ENCODE assay signal across 8 cellular contexts in the genomic region with DNA sequence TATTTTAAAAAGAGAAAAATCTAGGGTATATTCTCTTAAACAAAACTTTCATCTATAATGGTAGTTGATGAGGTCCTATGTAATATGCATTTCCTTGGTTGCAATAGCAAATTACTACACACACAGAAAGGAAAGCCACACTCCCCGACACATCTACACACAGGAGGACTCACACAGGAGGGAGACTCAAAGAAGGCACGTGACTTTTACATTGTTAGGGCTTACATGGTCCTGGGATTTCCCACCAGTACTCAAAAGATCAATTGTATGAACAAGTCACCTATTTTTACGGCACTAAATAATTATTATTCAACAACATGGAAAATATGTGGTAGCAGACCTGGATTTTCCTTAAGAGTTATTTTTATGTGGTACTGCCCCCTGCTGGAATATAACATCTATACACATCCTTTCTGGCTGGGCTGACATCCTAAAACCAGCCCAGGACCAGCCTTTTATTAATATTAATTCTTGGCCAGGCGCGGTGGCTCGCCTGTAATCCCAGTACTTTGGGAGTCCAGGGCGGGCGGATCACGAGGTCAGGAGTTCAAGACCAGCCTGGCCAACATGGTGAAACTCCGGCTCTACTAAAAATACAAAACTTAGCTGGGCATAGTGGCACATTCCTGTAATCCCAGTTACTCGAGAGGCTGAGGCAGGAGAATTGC. TPM values are rescaled to one million over a fixed set of nuclear protein-coding genes. Genes with fewer than 3 reads are reported as not detected.
DNase-seq lines count a peak whose midpoint lies in the region; ATAC-seq, FAIRE-seq and TF ChIP-seq lines count a peak whose summit lies in the region.

No MANE protein-coding gene starts in this region.

- DNase-seq in COR-L47 (lab: John Stamatoyannopoulos, UW) (peak; percentile 65), NCI-H1694 (lab: John Stamatoyannopoulos, UW) (peak; percentile 57), activated B cell treated with CpG ODN at 0.5 μM for 24 hours (no peak), left cardiac atrium (no peak), small intestine (peak; percentile 68), posterior vena cava (ENCODE audit: low spot score) (no peak)

- TF ChIP-seq CTCF in activated B cell treated with CpG ODN at 0.5 μM for 24 hours (IDR thresholded peaks at IDR 0.05), result no peak

- POLR2A ChIA-PET in activated B cell treated with CpG ODN at 0.5 μM for 24 hours (lab: Charles Lee), result interaction anchor here (0.6 kb wide), 1 partner anchor 11 kb away, joined by 3 read pairs; no protein-coding TSS in a partner anchor

- H3K4me1 ChIP-seq in small intestine (ENCODE audit: control insufficient read depth in 2 of 2, insufficient read depth in 1 of 2, low read depth in 1 of 2, low read length in 1 of 2), result no peaks in the 10 kb centered on the region

- CTCF ChIA-PET in activated B cell treated with CpG ODN at 0.5 μM for 24 hours (lab: Charles Lee), result interaction anchor here (1.0 to 2.8 kb wide), 4 partner anchors 379 to 385 kb away, joined by 4 to 23 read pairs (median 10); no protein-coding TSS in a partner anchor

- no peaks in the 10 kb centered on the region for H3K9me3 ChIP-seq in small intestine (ENCODE audit: control insufficient read depth, low read depth)

- H3K27ac Mint-ChIP-seq in activated B cell treated with CpG ODN at 0.5 μM for 24 hours, result no peak overlapping the region

- ATAC-seq in GM19351 (IDR thresholded peaks at IDR 0.05; ENCODE audit: unreplicated experiment) (peak; percentile 61), activated B cell treated with CpG ODN at 0.5 μM for 24 hours (ENCODE audit: low read depth) (peak; percentile 49), left cardiac atrium (peak; percentile 51 to 57), HG02623 (IDR thresholded peaks at IDR 0.05; ENCODE audit: unreplicated experiment) (no peak)

- H3K27ac ChIP-seq in small intestine (ENCODE audit: low read depth in 1 of 2, low read length in 1 of 2), result no peak overlapping the region

- intact Hi-C loops in activated B cell treated with CpG ODN at 0.5 μM for 24 hours (cut with micrococcal nuclease), result loop anchor here (1.0 kb wide), 2 partner anchors 381 to 387 kb away; no protein-coding TSS in a partner anchor
- intact Hi-C loops in left cardiac atrium (cut with DNase I), result loop anchor here in 1 of 2 donors (2.0 kb wide), 1 partner anchor 385 kb away; no protein-coding TSS in a partner anchor
- intact Hi-C loops in posterior vena cava (cut with DNase I), result loop anchor here in 1 of 2 donors (5.0 kb wide), 1 partner anchor 388 kb away; no protein-coding TSS in a partner anchor

- H3K36me3 Mint-ChIP-seq in activated B cell treated with CpG ODN at 0.5 μM for 24 hours (ENCODE audit: low read depth), result no peaks in the 10 kb centered on the region

- peaks cover 26% of the 10 kb centered on the region for H3K27me3 Mint-ChIP-seq in activated B cell treated with CpG ODN at 0.5 μM for 24 hours

- no peak overlapping the region for H3K4me3 Mint-ChIP-seq in activated B cell treated with CpG ODN at 0.5 μM for 24 hours

- H3K4me1 Mint-ChIP-seq in activated B cell treated with CpG ODN at 0.5 μM for 24 hours, result no peaks in the 10 kb centered on the region

- no peak overlapping the region for H3K4me3 ChIP-seq in small intestine (ENCODE audit: low read depth in 1 of 2, low read length in 2 of 2)

- H3K36me3 ChIP-seq in small intestine (ENCODE audit: control insufficient read depth in 2 of 2, insufficient read depth in 2 of 2, low read length in 2 of 2), result no peaks in the 10 kb centered on the region

- no peak for FAIRE-seq in small intestine (lab: Jason Lieb, UNC)

- H3K9me3 Mint-ChIP-seq in activated B cell treated with CpG ODN at 0.5 μM for 24 hours, result no peaks in the 10 kb centered on the region

- 18 to 33% (median 19%) methylated on average over 11 of the region's 11 CpGs for WGBS in small intestine, 3 donors

- no peaks in the 10 kb centered on the region for H3K27me3 ChIP-seq in small intestine (ENCODE audit: control insufficient read depth in 2 of 2, insufficient read depth in 2 of 2, low read length in 2 of 2)

RNA-seq across cellular contexts. Expression of gene LGALS8, which starts 33.9 kb away (rescaled TPM):
- total RNA-seq in activated B cell treated with CpG ODN at 0.5 μM for 24 hours, result 36.0 and 37.4 TPM in 2 replicates
- total RNA-seq in left cardiac atrium, result 10 to 100 TPM; 57.8 to 74.9 TPM
- 10 to 100 TPM; 15.0 to 18.6 (median 17.4) TPM for polyA plus RNA-seq in small intestine
- 10 to 100 TPM; 43.1 to 45.6 TPM for total RNA-seq in posterior vena cava

Comparison
In these comparisons a context has a peak if more than half of its experiments do, and no peak if none do; other contexts are left out.
1. DNase-seq: peak in COR-L47 (single experiment), NCI-H1694 (single experiment) and small intestine (single experiment); none in activated B cell treated with CpG ODN at 0.5 μM for 24 hours (single experiment), left cardiac atrium (single experiment) and posterior vena cava (single experiment).